In genomic region chr2:179240481-179241451, GRCh38 we compare ENCODE assay signal across 1 cellular context.
A peak's percentile ranks its signal among the peaks of the same experiment; 100 is the strongest.
TF ChIP-seq lines count a peak whose summit lies in the region.

No MANE protein-coding gene starts in this region.

TF ChIP-seq in HepG2, 621 proteins besides CTCF, POLR2A, EP300 and RAD21 (continued from another document):
- TF ChIP-seq IKZF5 (CRISPR knock-in tag; IDR thresholded peaks at IDR 0.05) (0 out of 2 replicates have a peak, but pooled peaks have one; percentile 20), RARA (CRISPR knock-in tag; IDR thresholded peaks at IDR 0.05) (peak; percentile 13; the same call in 1 of the 2 replicates), STAG1 (CRISPR knock-in tag; IDR thresholded peaks at IDR 0.05) (peak; percentile 31), SOX13 (IDR thresholded peaks at IDR 0.05) (no peak), SOX13 (CRISPR knock-in tag; conservative IDR thresholded peaks at IDR 0.05 in 1 of 2, IDR thresholded peaks at IDR 0.05 in 1 of 2) (0 out of 4 replicates have a peak, but pooled peaks of 1 of the 2 experiments have one; percentile 7), FOSL2 (CRISPR knock-in tag; IDR thresholded peaks at IDR 0.05) (0 out of 2 replicates have a peak, but pooled peaks have one; percentile 13), CSRNP2 (CRISPR knock-in tag; conservative IDR thresholded peaks at IDR 0.05; ENCODE audit: low read depth) (no peak), MTA1 (CRISPR knock-in tag; IDR thresholded peaks at IDR 0.05; ENCODE audit: borderline replicate concordance) (no peak), ZNF407 (CRISPR knock-in tag; IDR thresholded peaks at IDR 0.05; ENCODE audit: not compliant biosample characterization) (no peak), ZNF468 (CRISPR knock-in tag; IDR thresholded peaks at IDR 0.05) (no peak), ZNF644 (CRISPR knock-in tag; IDR thresholded peaks at IDR 0.05; ENCODE audit: low read depth) (peak; percentile 66; the same call in 1 of the 2 replicates), ZNF280D (CRISPR knock-in tag; IDR thresholded peaks at IDR 0.05) (no peak), ARNT (IDR thresholded peaks at IDR 0.05) (no peak), EHMT2 (IDR thresholded peaks at IDR 0.05; ENCODE audit: borderline replicate concordance, low read depth, low read length) (peak; percentile 57; the same call in 1 of the 2 replicates), NR2F1 (CRISPR knock-in tag; IDR thresholded peaks at IDR 0.05) (no peak), YY1 (IDR thresholded peaks at IDR 0.05; ENCODE audit: insufficient read depth, insufficient replicate concordance, low read depth, low read length) (peak; percentile 58), ZFP90 (CRISPR knock-in tag; IDR thresholded peaks at IDR 0.05; ENCODE audit: borderline replicate concordance) (no peak), NPAS2 (CRISPR knock-in tag; IDR thresholded peaks at IDR 0.05; ENCODE audit: borderline replicate concordance) (no peak), ZBTB20 (CRISPR knock-in tag; IDR thresholded peaks at IDR 0.05; ENCODE audit: borderline replicate concordance, low read depth) (0 out of 2 replicates have a peak, but pooled peaks have one; percentile 17), ZMYM4 (CRISPR knock-in tag; IDR thresholded peaks at IDR 0.05) (peak; percentile 62; the same call in 1 of the 2 replicates), NFE2 (CRISPR knock-in tag; IDR thresholded peaks at IDR 0.05) (no peak)
- TF ChIP-seq, protein P1, sequence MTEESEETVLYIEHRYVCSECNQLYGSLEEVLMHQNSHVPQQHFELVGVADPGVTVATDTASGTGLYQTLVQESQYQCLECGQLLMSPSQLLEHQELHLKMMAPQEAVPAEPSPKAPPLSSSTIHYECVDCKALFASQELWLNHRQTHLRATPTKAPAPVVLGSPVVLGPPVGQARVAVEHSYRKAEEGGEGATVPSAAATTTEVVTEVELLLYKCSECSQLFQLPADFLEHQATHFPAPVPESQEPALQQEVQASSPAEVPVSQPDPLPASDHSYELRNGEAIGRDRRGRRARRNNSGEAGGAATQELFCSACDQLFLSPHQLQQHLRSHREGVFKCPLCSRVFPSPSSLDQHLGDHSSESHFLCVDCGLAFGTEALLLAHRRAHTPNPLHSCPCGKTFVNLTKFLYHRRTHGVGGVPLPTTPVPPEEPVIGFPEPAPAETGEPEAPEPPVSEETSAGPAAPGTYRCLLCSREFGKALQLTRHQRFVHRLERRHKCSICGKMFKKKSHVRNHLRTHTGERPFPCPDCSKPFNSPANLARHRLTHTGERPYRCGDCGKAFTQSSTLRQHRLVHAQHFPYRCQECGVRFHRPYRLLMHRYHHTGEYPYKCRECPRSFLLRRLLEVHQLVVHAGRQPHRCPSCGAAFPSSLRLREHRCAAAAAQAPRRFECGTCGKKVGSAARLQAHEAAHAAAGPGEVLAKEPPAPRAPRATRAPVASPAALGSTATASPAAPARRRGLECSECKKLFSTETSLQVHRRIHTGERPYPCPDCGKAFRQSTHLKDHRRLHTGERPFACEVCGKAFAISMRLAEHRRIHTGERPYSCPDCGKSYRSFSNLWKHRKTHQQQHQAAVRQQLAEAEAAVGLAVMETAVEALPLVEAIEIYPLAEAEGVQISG (CRISPR knock-in tag; IDR thresholded peaks at IDR 0.05) = peak; percentile 43; the same call in 1 of the 2 replicates
- TF ChIP-seq, protein P2, sequence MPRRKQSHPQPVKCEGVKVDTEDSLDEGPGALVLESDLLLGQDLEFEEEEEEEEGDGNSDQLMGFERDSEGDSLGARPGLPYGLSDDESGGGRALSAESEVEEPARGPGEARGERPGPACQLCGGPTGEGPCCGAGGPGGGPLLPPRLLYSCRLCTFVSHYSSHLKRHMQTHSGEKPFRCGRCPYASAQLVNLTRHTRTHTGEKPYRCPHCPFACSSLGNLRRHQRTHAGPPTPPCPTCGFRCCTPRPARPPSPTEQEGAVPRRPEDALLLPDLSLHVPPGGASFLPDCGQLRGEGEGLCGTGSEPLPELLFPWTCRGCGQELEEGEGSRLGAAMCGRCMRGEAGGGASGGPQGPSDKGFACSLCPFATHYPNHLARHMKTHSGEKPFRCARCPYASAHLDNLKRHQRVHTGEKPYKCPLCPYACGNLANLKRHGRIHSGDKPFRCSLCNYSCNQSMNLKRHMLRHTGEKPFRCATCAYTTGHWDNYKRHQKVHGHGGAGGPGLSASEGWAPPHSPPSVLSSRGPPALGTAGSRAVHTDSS (CRISPR knock-in tag; conservative IDR thresholded peaks at IDR 0.05) = no peak
- TF ChIP-seq, protein P3, sequence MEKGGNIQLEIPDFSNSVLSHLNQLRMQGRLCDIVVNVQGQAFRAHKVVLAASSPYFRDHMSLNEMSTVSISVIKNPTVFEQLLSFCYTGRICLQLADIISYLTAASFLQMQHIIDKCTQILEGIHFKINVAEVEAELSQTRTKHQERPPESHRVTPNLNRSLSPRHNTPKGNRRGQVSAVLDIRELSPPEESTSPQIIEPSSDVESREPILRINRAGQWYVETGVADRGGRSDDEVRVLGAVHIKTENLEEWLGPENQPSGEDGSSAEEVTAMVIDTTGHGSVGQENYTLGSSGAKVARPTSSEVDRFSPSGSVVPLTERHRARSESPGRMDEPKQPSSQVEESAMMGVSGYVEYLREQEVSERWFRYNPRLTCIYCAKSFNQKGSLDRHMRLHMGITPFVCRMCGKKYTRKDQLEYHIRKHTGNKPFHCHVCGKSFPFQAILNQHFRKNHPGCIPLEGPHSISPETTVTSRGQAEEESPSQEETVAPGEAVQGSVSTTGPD (CRISPR knock-in tag; IDR thresholded peaks at IDR 0.05) = no peak
